Comparison of ENCODE assay signal across 20 cellular contexts in genomic region chr3:127053979-127054378, GRCh38.
DNase-seq lines count a peak whose midpoint lies in the region; ATAC-seq, FAIRE-seq and TF ChIP-seq lines count a peak whose summit lies in the region.
"Had no signal": no experiment of that assay in that cellular context is flagged by ENCODE, and none has a peak within 500 bp of the region (broad histone marks: within the 10 kb centered on the region; RNA-seq: fewer than 3 reads in every experiment).

No MANE protein-coding gene starts in this region.

- H3K9ac ChIP-seq in kidney (ENCODE audit: low read length in 2 of 2): no peak overlapping the region
- H3K9ac ChIP-seq: BLaER1 treated with 17β-estradiol and CSF1 and Interleukin-3, amounts not matched to agents 10 nM and 100 nM had no signal

- TF ChIP-seq CTCF in right atrium auricular region (IDR thresholded peaks at IDR 0.05) (no peak), epithelial cell of esophagus (IDR thresholded peaks at IDR 0.05; ENCODE audit: insufficient read depth, low read depth, low read length, missing control alignments) (no peak), kidney (IDR thresholded peaks at IDR 0.05; ENCODE audit: borderline replicate concordance, extremely low read depth, insufficient read depth) (no peak)

- ATAC-seq in left cardiac atrium (no peak), sciatic nerve (peak; percentile 19), HG03135 (IDR thresholded peaks at IDR 0.05; ENCODE audit: unreplicated experiment) (no peak)
- ATAC-seq: CD8-positive, alpha-beta T cell had no signal

- H3K27me3 ChIP-seq in right atrium auricular region: no peaks in the 10 kb centered on the region
- H3K27me3 ChIP-seq: Peyer's patch had no signal

- FAIRE-seq in kidney (lab: Jason Lieb, UNC): no peak

- H3K9me3 ChIP-seq in right atrium auricular region (peaks cover 0 to 8% of the 10 kb centered on the region in 2 donors), kidney (ENCODE audit: control insufficient read depth in 1 of 2, low read length in 2 of 2) (peaks cover 0 to 8% of the 10 kb centered on the region in 2 donors)

- H3K36me3 ChIP-seq in right atrium auricular region (no peaks in the 10 kb centered on the region), kidney (ENCODE audit: control insufficient read depth in 1 of 2, insufficient read depth in 2 of 2, low read length in 2 of 2) (no peaks in the 10 kb centered on the region)
- H3K36me3 ChIP-seq: BLaER1 treated with 17β-estradiol and CSF1 and Interleukin-3, amounts not matched to agents 10 nM and 100 nM; Peyer's patch had no signal

- H3K4me3 ChIP-seq in right atrium auricular region (no peak overlapping the region), epithelial cell of esophagus (ENCODE audit: low read length) (no peak overlapping the region), kidney (ENCODE audit: low read length in 2 of 2) (no peak overlapping the region)
- H3K4me3 ChIP-seq: BLaER1 treated with 17β-estradiol and CSF1 and Interleukin-3, amounts not matched to agents 10 nM and 100 nM; Peyer's patch had no signal

- H3K4me1 ChIP-seq in right atrium auricular region (no peaks in the 10 kb centered on the region), kidney (ENCODE audit: control insufficient read depth in 1 of 2, insufficient read depth in 1 of 2, low read depth in 1 of 2, low read length in 2 of 2) (no peaks in the 10 kb centered on the region)
- H3K4me1 ChIP-seq: Peyer's patch had no signal

- no peak overlapping the region for H3K27ac ChIP-seq in right atrium auricular region
- no peak overlapping the region for H3K27ac ChIP-seq in kidney (ENCODE audit: low read depth in 2 of 2, low read length in 2 of 2)
- H3K27ac ChIP-seq: BLaER1 treated with 17β-estradiol and CSF1 and Interleukin-3, amounts not matched to agents 10 nM and 100 nM; Peyer's patch had no signal

- intact Hi-C loops in left cardiac atrium (cut with DNase I) (no loop called here), kidney (cut with DNase I) (no loop called here), sciatic nerve (cut with DNase I) (no loop called here)

- DNase-seq in left cardiac atrium: peak; percentile 17
- DNase-seq in right atrium auricular region (ENCODE audit: low spot score): no peak
- DNase-seq in epithelial cell of esophagus (ENCODE audit: low read depth): peak; percentile 30
- DNase-seq in kidney: peak; percentile 29
- peak; percentile 54 for DNase-seq in sciatic nerve (ENCODE audit: low spot score)
- DNase-seq in NCI-H774 (lab: John Stamatoyannopoulos, UW): no peak
- DNase-seq in activated CD4-positive, CD25-positive, alpha-beta regulatory T cell (lab: John Stamatoyannopoulos, UW): no peak
- DNase-seq: Calu3; CD8-positive, alpha-beta T cell; GF-D8; H9; NCI-H1092 treated with DMSO at 0.1 percent for 48 hours; NCI-H146; NCI-H2029 treated with DMSO at 0.1 percent for 48 hours; NCI-H2171; NCI-H526; NK-92 treated with Interleukin-12 subunit alpha and Interleukin-12 subunit beta, amount 100 ng/mL, for 24 hours had no signal

Comparison
In these comparisons a context has a peak if more than half of its experiments do, and no peak if none do; other contexts are left out.
1. DNase-seq: peak in left cardiac atrium (single experiment), epithelial cell of esophagus (single experiment), kidney (single experiment) and sciatic nerve (single experiment); none in right atrium auricular region (single experiment), NCI-H774 (single experiment) and activated CD4-positive, CD25-positive, alpha-beta regulatory T cell (0 of 4).